In genomic region chr4:113444386-113444785, GRCh38 we compare ENCODE assay signal across 14 cellular contexts.
A peak's percentile ranks its signal among the peaks of the same experiment; 100 is the strongest.
DNase-seq lines count a peak whose midpoint lies in the region; ATAC-seq and TF ChIP-seq lines count a peak whose summit lies in the region.
"Had no signal": no experiment of that assay in that cellular context is flagged by ENCODE, and none has a peak within 500 bp of the region (broad histone marks: within the 10 kb centered on the region; RNA-seq: fewer than 3 reads in every experiment).

No MANE protein-coding gene starts in this region.

- H3K27ac ChIP-seq in ascending aorta (peak overlapping the region; percentile 79 to 86), sigmoid colon (peak overlapping the region; percentile 69 to 80 (median 72))
- H3K27ac ChIP-seq: BLaER1 treated with 17β-estradiol and CSF1 and Interleukin-3, amounts not matched to agents 10 nM and 100 nM; parathyroid adenoma had no signal

- H3K36me3 ChIP-seq in ascending aorta: no peaks in the 10 kb centered on the region
- H3K36me3 ChIP-seq in sigmoid colon: no peaks in the 10 kb centered on the region
- H3K36me3 ChIP-seq: thyroid gland had no signal

- no peak for TF ChIP-seq EP300 in sigmoid colon (IDR thresholded peaks at IDR 0.05)

- intact Hi-C loops in ascending aorta (cut with DNase I) (loop anchor here (10.0 kb wide), 1 partner anchor 830 kb away; no protein-coding TSS in a partner anchor), sigmoid colon (cut with DNase I) (no loop called here)

- H3K9me3 ChIP-seq in ascending aorta (peaks cover 6 to 9% of the 10 kb centered on the region in 2 donors), sigmoid colon (no peaks in the 10 kb centered on the region)
- H3K9me3 ChIP-seq: thyroid gland had no signal

- no peak overlapping the region for H3K4me3 ChIP-seq in ascending aorta
- no peak overlapping the region for H3K4me3 ChIP-seq in fibroblast of villous mesenchyme (ENCODE audit: low read depth, low read length)
- no peak overlapping the region for H3K4me3 ChIP-seq in sigmoid colon
- H3K4me3 ChIP-seq: BLaER1 treated with 17β-estradiol and CSF1 and Interleukin-3, amounts not matched to agents 10 nM and 100 nM; thyroid gland had no signal

- no peaks in the 10 kb centered on the region for H3K27me3 ChIP-seq in ascending aorta
- no peaks in the 10 kb centered on the region for H3K27me3 ChIP-seq in sigmoid colon
- H3K27me3 ChIP-seq: BLaER1 treated with 17β-estradiol and CSF1 and Interleukin-3, amounts not matched to agents 10 nM and 100 nM; thyroid gland had no signal

- DNase-seq in ELR (ENCODE audit: low read depth) (peak; percentile 81), ascending aorta (ENCODE audit: low spot score in 2 of 2) (peak in 1 of 2 donors; percentile 70), fibroblast of villous mesenchyme (ENCODE audit: low read depth) (peak; percentile 75), sigmoid colon (no peak), T-helper 9 cell (no peak), HuH-7.5 (ENCODE audit: low spot score) (no peak)
- DNase-seq in activated CD4-positive, alpha-beta T cell treated with anti-CD3 and anti-CD28 coated beads, Interleukin-2, amount 50 U/mL, for 4 hours: no peak
- DNase-seq: activated CD8-positive, alpha-beta memory T cell treated with anti-CD3 and anti-CD28 coated beads for 24 hours; anterior cingulate cortex; NCI-H1417 treated with DMSO at 0.1 percent for 48 hours; thyroid gland had no signal

- TF ChIP-seq POLR2A in sigmoid colon (IDR thresholded peaks at IDR 0.05): no peak

- no peak for ATAC-seq in HG03196 (IDR thresholded peaks at IDR 0.05; ENCODE audit: unreplicated experiment)

- 79% methylated on average over 1 of the region's 1 CpG for WGBS in sigmoid colon, 2 donors

- TF ChIP-seq CTCF in ascending aorta (IDR thresholded peaks at IDR 0.05) (no peak), fibroblast of villous mesenchyme (IDR thresholded peaks at IDR 0.05; ENCODE audit: insufficient read depth, low read depth, low read length) (no peak), sigmoid colon (IDR thresholded peaks at IDR 0.05) (no peak)

- peaks cover 0 to 24% of the 10 kb centered on the region in 2 donors for H3K4me1 ChIP-seq in ascending aorta
- H3K4me1 ChIP-seq in sigmoid colon: peaks cover 0 to 65% (median 45%) of the 10 kb centered on the region in 4 donors
- H3K4me1 ChIP-seq: parathyroid adenoma had no signal

Comparison
In these comparisons a context has a peak if more than half of its experiments do, and no peak if none do; other contexts are left out.
1. DNase-seq: peak in ELR (single experiment) and fibroblast of villous mesenchyme (single experiment); none in sigmoid colon (single experiment), T-helper 9 cell (single experiment), activated CD4-positive, alpha-beta T cell treated with anti-CD3 and anti-CD28 coated beads, Interleukin-2, amount 50 U/mL, for 4 hours (0 of 2) and HuH-7.5 (single experiment).